ENCODE assay signal across 25 cellular contexts in genomic region chr22:19571207-19571795, GRCh38. TPM values are rescaled to one million over a fixed set of nuclear protein-coding genes. Genes with fewer than 3 reads are reported as not detected.
A peak's percentile ranks its signal among the peaks of the same experiment; 100 is the strongest.
DNase-seq lines count a peak whose midpoint lies in the region; ATAC-seq, FAIRE-seq and TF ChIP-seq lines count a peak whose summit lies in the region.
"Had no signal": no experiment of that assay in that cellular context is flagged by ENCODE, and none has a peak within 500 bp of the region (broad histone marks: within the 10 kb centered on the region; RNA-seq: fewer than 3 reads in every experiment).

No MANE protein-coding gene starts in this region.

- 56% methylated on average over 5 of the region's 5 CpGs for WGBS in right cardiac atrium
- 0% methylated on average over 5 of the region's 5 CpGs for WGBS in K562 (ENCODE audit: insufficient coverage, low coverage, missing lambda C conversion rate)

- no peaks in the 10 kb centered on the region for H3K36me3 ChIP-seq in K562 (ENCODE audit: control insufficient read depth, insufficient read depth, low read length)
- H3K36me3 ChIP-seq in CD4-positive, alpha-beta memory T cell (ENCODE audit: insufficient read depth, low read length), result no peaks in the 10 kb centered on the region
- H3K36me3 ChIP-seq: BLaER1, MG63, pancreas, sigmoid colon had no signal

- BruUV-seq in K562 (replicated peaks; lab: Mats Ljungman, UMichigan), result no TSS peak

- H3K27me3 Mint-ChIP-seq in activated naive CD4-positive, alpha-beta T cell treated with anti-CD3 and anti-CD28 coated beads, Interleukin-2, amount 10 ng/mL, durations not matched to agents 7 days and 5 days, result peaks cover 19% of the 10 kb centered on the region
- no peaks in the 10 kb centered on the region for H3K27me3 Mint-ChIP-seq in CD4-positive, alpha-beta memory T cell

- peaks cover 13% of the 10 kb centered on the region; the same call in 1 of the 2 replicates for H4K20me1 ChIP-seq in K562 (replicated peaks; ENCODE audit: control insufficient read depth, insufficient read depth, low read length)
- H4K20me1 ChIP-seq: BLaER1 had no signal

- ATAC-seq in right cardiac atrium (no peak), K562 (no peak), GM21825 (IDR thresholded peaks at IDR 0.05; ENCODE audit: unreplicated experiment) (no peak)
- ATAC-seq: pancreas had no signal

- in situ Hi-C loops in K562 (cut with MboI), result loop anchor here (25.0 kb wide), 1 partner anchor 1566 kb away; no protein-coding TSS in a partner anchor

- H3K27me3 ChIP-seq in right cardiac atrium (ENCODE audit: control insufficient read depth, insufficient read depth), result no peaks in the 10 kb centered on the region
- H3K27me3 ChIP-seq in K562 (ENCODE audit: control insufficient read depth in 2 of 2, insufficient read depth in 2 of 2, low read length in 2 of 2), result peaks cover 68 to 73% of the 10 kb centered on the region in 2 experiments
- H3K27me3 ChIP-seq in CD4-positive, alpha-beta memory T cell (ENCODE audit: insufficient read depth, low read length), result no peaks in the 10 kb centered on the region
- H3K27me3 ChIP-seq: BLaER1, MG63, pancreas had no signal

- H3K79me2 ChIP-seq in K562 (ENCODE audit: control insufficient read depth, insufficient read depth, low read length), result no peaks in the 10 kb centered on the region

- no peaks in the 10 kb centered on the region for H3K9me3 ChIP-seq in right cardiac atrium (ENCODE audit: control insufficient read depth, low read length)
- H3K9me3 ChIP-seq in K562 (replicated peaks; ENCODE audit: control insufficient read depth, insufficient read depth, low read depth, low read length), result no peaks in the 10 kb centered on the region
- H3K9me3 ChIP-seq in CD4-positive, alpha-beta memory T cell (ENCODE audit: control insufficient read depth in 1 of 2, low read length in 2 of 2), result no peaks in the 10 kb centered on the region
- H3K9me3 ChIP-seq: BLaER1, MG63, pancreas, sigmoid colon had no signal

- POLR2A ChIA-PET in K562 (lab: Yijun Ruan, JAX), result interaction anchor here (1.1 to 5.2 kb wide), 6 partner anchors 9 to 38 kb away, joined by 4 to 39 read pairs (median 5); no protein-coding TSS in a partner anchor
- POLR2A ChIA-PET in CD4-positive, alpha-beta memory T cell (lab: Charles Lee; ENCODE audit: partially characterized antibody), result no interaction called here

- TF ChIP-seq EP300 in K562 (IDR thresholded peaks at IDR 0.05; ENCODE audit: low read length), result no peak

- CTCF ChIA-PET in K562 (lab: Yijun Ruan, JAX; ENCODE audit: low intra/inter-chr PET ratio), result no interaction called here
- CTCF ChIA-PET in activated naive CD4-positive, alpha-beta T cell treated with anti-CD3 and anti-CD28 coated beads, Interleukin-2, amount 10 ng/mL, durations not matched to agents 7 days and 5 days (lab: Charles Lee), result interaction anchor here (0.6 kb wide), 1 partner anchor 285 kb away, joined by 3 read pairs; no protein-coding TSS in a partner anchor
- CTCF ChIA-PET in CD4-positive, alpha-beta memory T cell (lab: Charles Lee; ENCODE audit: partially characterized antibody), result interaction anchor here (1.2 kb wide), 1 partner anchor 12 kb away, joined by 3 read pairs; no protein-coding TSS in a partner anchor

- TF ChIP-seq RAD21 in K562 (CRISPR knock-in tag; conservative IDR thresholded peaks at IDR 0.05 in 1 of 2, IDR thresholded peaks at IDR 0.05 in 1 of 2), result no peak

- no peak for FAIRE-seq in K562 (lab: Jason Lieb, UNC)
- peak; percentile 73 for FAIRE-seq in urothelium cell line (lab: Jason Lieb, UNC)
- FAIRE-seq: H54, pancreas had no signal

- no peaks in the 10 kb centered on the region for H3K36me3 Mint-ChIP-seq in activated naive CD4-positive, alpha-beta T cell treated with anti-CD3 and anti-CD28 coated beads, Interleukin-2, amount 10 ng/mL, durations not matched to agents 7 days and 5 days
- no peaks in the 10 kb centered on the region for H3K36me3 Mint-ChIP-seq in CD4-positive, alpha-beta memory T cell
- H3K36me3 Mint-ChIP-seq: mesothelial cell of epicardium had no signal

- H2AFZ ChIP-seq in K562 (ENCODE audit: low read depth, low read length), result no peak overlapping the region

- H3K9me3 Mint-ChIP-seq in activated naive CD4-positive, alpha-beta T cell treated with anti-CD3 and anti-CD28 coated beads, Interleukin-2, amount 10 ng/mL, durations not matched to agents 7 days and 5 days, result no peaks in the 10 kb centered on the region
- H3K9me3 Mint-ChIP-seq in CD4-positive, alpha-beta memory T cell, result no peaks in the 10 kb centered on the region
- H3K9me3 Mint-ChIP-seq: activated B cell treated with CpG ODN at 0.5 μM for 24 hours, mesothelial cell of epicardium, nephron had no signal

- H3K27ac Mint-ChIP-seq in activated naive CD4-positive, alpha-beta T cell treated with anti-CD3 and anti-CD28 coated beads, Interleukin-2, amount 10 ng/mL, durations not matched to agents 7 days and 5 days, result no peak overlapping the region
- no peak overlapping the region for H3K27ac Mint-ChIP-seq in CD4-positive, alpha-beta memory T cell
- H3K27ac Mint-ChIP-seq: activated B cell treated with CpG ODN at 0.5 μM for 24 hours, mesothelial cell of epicardium, nephron had no signal

- no peak for TF ChIP-seq POLR2A in K562 (conservative IDR thresholded peaks at IDR 0.05)

- H3K9ac ChIP-seq in K562 (ENCODE audit: insufficient read depth in 1 of 2, low read depth in 2 of 2, low read length in 2 of 2), result no peak overlapping the region
- H3K9ac ChIP-seq: BLaER1 had no signal

- H3K4me1 ChIP-seq in right cardiac atrium (ENCODE audit: control insufficient read depth, insufficient read depth, low read length), result peaks cover 2% of the 10 kb centered on the region
- peaks cover under 1 to 8% of the 10 kb centered on the region in 2 experiments; a peak in 2 of 5 replicates for H3K4me1 ChIP-seq in K562 (replicated peaks in 1 of 2; ENCODE audit: control insufficient read depth in 2 of 2, insufficient read depth in 2 of 2, low read length in 2 of 2)
- H3K4me1 ChIP-seq in CD4-positive, alpha-beta memory T cell (ENCODE audit: insufficient read depth, low read length), result peaks cover under 1% of the 10 kb centered on the region
- H3K4me1 ChIP-seq: pancreas, sigmoid colon had no signal

- no peak for DNase-seq in right cardiac atrium
- no peak for DNase-seq in cardiac septum (ENCODE audit: low spot score)
- peak in 3 of 4 experiments; percentile 31 to 46 (median 35) for DNase-seq in K562 (ENCODE audit: extremely low read depth in 1 of 4, low spot score in 3 of 4)
- peak; percentile 54 for DNase-seq in foreskin melanocyte
- no peak for DNase-seq in urothelium cell line (ENCODE audit: low spot score)
- DNase-seq in activated naive CD4-positive, alpha-beta T cell treated with anti-CD3 and anti-CD28 coated beads, Interleukin-2, amount 10 ng/mL, durations not matched to agents 7 days and 5 days, result no peak
- DNase-seq in CD4-positive, alpha-beta memory T cell, result no peak
- DNase-seq: activated B cell treated with CpG ODN at 0.5 μM for 24 hours; activated CD4-positive, alpha-beta T cell treated with anti-CD3 and anti-CD28 coated beads, Interleukin-2, amount 50 U/mL, for 4 hours; activated CD8-positive, alpha-beta memory T cell treated with anti-CD3 and anti-CD28 coated beads, Interleukin-2, amount 50 U/mL, for 48 hours; activated gamma-delta T cell treated with Interleukin-2 at 50 U/mL for 16 hours; MG63; NCI-H1417 treated with DMSO at 0.1 percent for 48 hours; NCI-H510A treated with DMSO at 0.1 percent for 48 hours; NK-92 treated with Interleukin-12 subunit alpha and Interleukin-12 subunit beta, amount 100 ng/mL, for 24 hours; pancreas; sigmoid colon; T1000 had no signal

- intact Hi-C loops in right cardiac atrium (cut with DNase I) (no loop called here), cardiac septum (cut with DNase I) (no loop called here), K562 (cut with micrococcal nuclease) (no loop called here)
- intact Hi-C loops in CD4-positive, alpha-beta memory T cell (cut with micrococcal nuclease), result no loop called here

- TF ChIP-seq CTCF in K562 (IDR thresholded peaks at IDR 0.05 in 2 of 3, conservative IDR thresholded peaks at IDR 0.05 in 1 of 3; ENCODE audit: insufficient read depth in 2 of 3, low read depth in 1 of 3, low read length in 3 of 3), result no peak

- H3K4me2 ChIP-seq in K562 (ENCODE audit: insufficient read depth, low read length), result no peak overlapping the region
- H3K4me2 ChIP-seq: BLaER1 had no signal

- H3K4me3 ChIP-seq in right cardiac atrium (ENCODE audit: low read length), result no peak overlapping the region
- H3K4me3 ChIP-seq in K562, result no peak overlapping the region
- H3K4me3 ChIP-seq in CD4-positive, alpha-beta memory T cell (ENCODE audit: low read length in 2 of 2), result no peak overlapping the region
- H3K4me3 ChIP-seq: BLaER1, MG63, pancreas, sigmoid colon, SK-N-MC had no signal

- H3K9me1 ChIP-seq in K562 (ENCODE audit: control insufficient read depth, insufficient read depth, low read length), result peaks cover 7% of the 10 kb centered on the region

- H3K4me3 Mint-ChIP-seq in activated naive CD4-positive, alpha-beta T cell treated with anti-CD3 and anti-CD28 coated beads, Interleukin-2, amount 10 ng/mL, durations not matched to agents 7 days and 5 days, result no peak overlapping the region
- H3K4me3 Mint-ChIP-seq in CD4-positive, alpha-beta memory T cell, result no peak overlapping the region
- H3K4me3 Mint-ChIP-seq: activated B cell treated with CpG ODN at 0.5 μM for 24 hours, mesothelial cell of epicardium, nephron had no signal

- peaks cover 7% of the 10 kb centered on the region for H3K4me1 Mint-ChIP-seq in activated naive CD4-positive, alpha-beta T cell treated with anti-CD3 and anti-CD28 coated beads, Interleukin-2, amount 10 ng/mL, durations not matched to agents 7 days and 5 days
- H3K4me1 Mint-ChIP-seq in CD4-positive, alpha-beta memory T cell, result peaks cover 0 to 4% (median 0%) of the 10 kb centered on the region in 4 donors
- H3K4me1 Mint-ChIP-seq: activated B cell treated with CpG ODN at 0.5 μM for 24 hours, mesothelial cell of epicardium had no signal

- H3K27ac ChIP-seq in right cardiac atrium (ENCODE audit: low read length) (peak overlapping the region; percentile 61), K562 (ENCODE audit: extremely low read depth, low read depth, low read length) (no peak overlapping the region)
- H3K27ac ChIP-seq in CD4-positive, alpha-beta memory T cell (ENCODE audit: low read depth, low read length), result no peak overlapping the region
- H3K27ac ChIP-seq: BLaER1, HL-60, pancreas, SK-N-MC had no signal

RNA-seq across cellular contexts. Expression of gene CLDN5, which starts 47.1 kb away (rescaled TPM):
- total RNA-seq in right cardiac atrium, result 10 to 100 TPM in 2 of 4 donors, 1 to 10 TPM in 2; 4.1 to 12.8 (median 9.2) TPM
- 23.9 TPM for polyA plus RNA-seq in right cardiac atrium
- 9.3 TPM for total RNA-seq in cardiac septum
- not detected in 2 replicates for total RNA-seq in K562 (2011; cell fraction: chromatin; rRNA removed; ENCODE audit: low replicate concordance)
- total RNA-seq in K562 (2011; cell fraction: nucleolus; rRNA removed), result not detected in 2 replicates
- not detected in 2 replicates for total RNA-seq in K562 (2011; cell fraction: nucleoplasm; rRNA removed)
- total RNA-seq in K562 (2014; rRNA removed), result not detected in 2 replicates
- not detected in 2 replicates for total RNA-seq in K562 (2014; rRNA removed; fragmentation: Illumina TruSeq; extraction: Trizol)
- total RNA-seq in K562 (2015; rRNA removed; fragmentation: Illumina TruSeq; extraction: Trizol), result not detected in 2 replicates
- 0.16 and 0.20 TPM in 2 replicates for total RNA-seq in K562 (2021)
- not detected in 2 replicates for polyA plus RNA-seq in K562 (2011; rRNA removed)
- not detected in 2 replicates for polyA plus RNA-seq in K562 (2011; cell fraction: cytosol; rRNA removed)
- polyA plus RNA-seq in K562 (2011; cell fraction: nucleus; rRNA removed), result not detected in 2 replicates
- 0.08 and 0.18 TPM in 2 replicates for polyA plus RNA-seq in K562 (2012)
- polyA plus RNA-seq in K562 (2014; fragmentation: Illumina TruSeq; extraction: Trizol), result not detected in 2 replicates
- polyA plus RNA-seq in K562 (2014; fragmentation: Nextera tagmentation; extraction: Ambion mirVana), result not detected
- polyA plus RNA-seq in K562 (2014; rRNA removed), result not detected in 2 replicates
- not detected in 2 replicates for polyA minus RNA-seq in K562 (2011; rRNA and poly(A)+ RNA removed)
- not detected in 2 replicates for polyA minus RNA-seq in K562 (2011; cell fraction: cytosol; rRNA and poly(A)+ RNA removed)
- not detected in 2 replicates for polyA minus RNA-seq in K562 (2011; cell fraction: nucleus; rRNA and poly(A)+ RNA removed)
- not detected for total RNA-seq in CD4-positive, alpha-beta memory T cell
- polyA plus RNA-seq in CD4-positive, alpha-beta memory T cell, result under 1 TPM; 0.18 to 0.72 TPM
- total RNA-seq: activated B cell treated with CpG ODN at 0.5 μM for 24 hours, mesothelial cell of epicardium had no signal

Comparison
In these comparisons a context has a peak if more than half of its experiments do, and no peak if none do; other contexts are left out.
1. DNase-seq: peak in K562 (3 of 4) and foreskin melanocyte (single experiment); none in right cardiac atrium (0 of 3), cardiac septum (single experiment), urothelium cell line (single experiment), activated naive CD4-positive, alpha-beta T cell treated with anti-CD3 and anti-CD28 coated beads, Interleukin-2, amount 10 ng/mL, durations not matched to agents 7 days and 5 days (single experiment) and CD4-positive, alpha-beta memory T cell (0 of 5).